17 cellular contexts compared by ENCODE assay signal in the genomic region with DNA sequence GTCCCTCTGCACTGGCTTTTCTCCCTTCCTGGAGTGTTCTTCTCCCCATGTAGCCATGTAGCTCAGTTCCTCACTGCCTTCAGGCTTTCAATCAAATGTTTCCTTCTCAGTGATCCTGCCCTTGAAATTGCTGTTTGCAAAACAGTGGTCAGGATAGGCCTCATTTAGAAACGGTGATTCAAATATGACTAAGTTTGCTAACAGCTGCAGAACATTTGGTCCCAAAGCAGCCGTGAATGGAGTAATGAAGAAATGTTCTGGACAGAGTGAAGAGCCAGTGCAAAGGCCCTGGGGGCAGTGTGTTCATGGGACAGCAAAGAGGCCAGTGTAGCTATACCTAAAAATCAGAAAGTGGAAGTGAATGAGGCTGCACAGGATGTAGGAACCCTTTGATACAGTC.
DNase-seq lines count a peak whose midpoint lies in the region; TF ChIP-seq lines count a peak whose summit lies in the region.
"Had no signal": no experiment of that assay in that cellular context is flagged by ENCODE, and none has a peak within 500 bp of the region (broad histone marks: within the 10 kb centered on the region; RNA-seq: fewer than 3 reads in every experiment).

No MANE protein-coding gene starts in this region.

- H3K9me3 ChIP-seq in SJCRH30 (replicated peaks) = no peaks in the 10 kb centered on the region

- H3K36me3 ChIP-seq in SJCRH30 = no peaks in the 10 kb centered on the region

- no peaks in the 10 kb centered on the region for H3K27me3 ChIP-seq in SJCRH30

- DNase-seq in GM04503 (ENCODE audit: low read depth) (peak; percentile 50), SJCRH30 (peak; percentile 9 to 35), fibroblast of mammary gland (ENCODE audit: low read depth) (peak; percentile 84), non-pigmented ciliary epithelial cell (ENCODE audit: low read depth) (peak; percentile 44), T-helper 9 cell (no peak), activated gamma-delta T cell (lab: John Stamatoyannopoulos, UW) (no peak), NCI-H146 treated with DMSO at 0.1 percent for 48 hours (lab: John Stamatoyannopoulos, UW; ENCODE audit: unreplicated experiment) (no peak)
- no peak for DNase-seq in stimulated activated naive CD4-positive, alpha-beta T cell treated with Interleukin-2 at 50 U/mL for 16 hours (lab: John Stamatoyannopoulos, UW)
- DNase-seq: activated naive CD8-positive, alpha-beta T cell treated with anti-CD3 and anti-CD28 coated beads, Interleukin-2, amount 10 ng/mL, durations not matched to agents 7 days and 5 days; activated T-cell treated with anti-CD3 and anti-CD28 coated beads for 4 hours; C1 segment of cervical spinal cord; DMS79; glutamatergic neuron; naive B cell; stimulated activated CD4-positive, alpha-beta T cell treated with anti-CD3 and anti-CD28 coated beads, Interleukin-4, amount 100 ng/mL, for 24 hours; stimulated activated naive CD4-positive, alpha-beta T cell had no signal

- peak overlapping the region; percentile 31; the same call in 1 of the 2 replicates for H3K27ac ChIP-seq in SJCRH30
- H3K27ac ChIP-seq: KMS-11 had no signal

- H3K4me3 ChIP-seq in SJCRH30 (no peak overlapping the region), fibroblast of mammary gland (ENCODE audit: control insufficient read depth, low read depth, low read length) (no peak overlapping the region)

- H3K4me1 ChIP-seq in SJCRH30 = 0 out of 2 replicates have a peak, but pooled peaks cover 3% of the 10 kb centered on the region

- no peak for TF ChIP-seq CTCF in fibroblast of mammary gland (conservative IDR thresholded peaks at IDR 0.05; ENCODE audit: control insufficient read depth, insufficient read depth, low read depth, low read length)

Comparison
In these comparisons a context has a peak if more than half of its experiments do, and no peak if none do; other contexts are left out.
1. DNase-seq: peak in GM04503 (single experiment), SJCRH30 (2 of 2), fibroblast of mammary gland (single experiment) and non-pigmented ciliary epithelial cell (single experiment); none in T-helper 9 cell (single experiment), activated gamma-delta T cell (single experiment), stimulated activated naive CD4-positive, alpha-beta T cell treated with Interleukin-2 at 50 U/mL for 16 hours (single experiment) and NCI-H146 treated with DMSO at 0.1 percent for 48 hours (single experiment).